Comparison of ENCODE assay signal across 13 cellular contexts in genomic region chr1:171913385-171913784, GRCh38.
DNase-seq lines count a peak whose midpoint lies in the region; ATAC-seq, FAIRE-seq and TF ChIP-seq lines count a peak whose summit lies in the region.
"Had no signal": no experiment of that assay in that cellular context is flagged by ENCODE, and none has a peak within 500 bp of the region (broad histone marks: within the 10 kb centered on the region; RNA-seq: fewer than 3 reads in every experiment).

No MANE protein-coding gene starts in this region.

- intact Hi-C loops in Right ventricle myocardium inferior (cut with DNase I), result no loop called here

- no peaks in the 10 kb centered on the region for H3K27me3 ChIP-seq in right atrium auricular region
- H3K27me3 ChIP-seq in effector memory CD4-positive, alpha-beta T cell (replicated peaks; ENCODE audit: control insufficient read depth, insufficient read depth, low read length, poor library complexity, severe bottlenecking), result no peaks in the 10 kb centered on the region

- ATAC-seq in Right ventricle myocardium inferior, result peak; percentile 50
- ATAC-seq in GM18502 (IDR thresholded peaks at IDR 0.05; ENCODE audit: poor library complexity, unreplicated experiment), result no peak

- TF ChIP-seq CTCF in right atrium auricular region (IDR thresholded peaks at IDR 0.05), result no peak

- DNase-seq in Right ventricle myocardium inferior (ENCODE audit: missing footprints) (no peak), right atrium auricular region (ENCODE audit: low spot score) (no peak), caudate nucleus (lab: John Stamatoyannopoulos, UW) (peak in 15 of 61 donors; percentile 3 to 61 (median 22)), kidney tubule cell (ENCODE audit: low spot score) (peak; percentile 77), urothelium cell line (ENCODE audit: low spot score) (peak; percentile 54), retina (no peak)
- no peak for DNase-seq in effector memory CD4-positive, alpha-beta T cell
- DNase-seq: activated T-cell treated with anti-CD3 and anti-CD28 coated beads for 4 hours; effector CD8-positive, alpha-beta T cell; NCI-H2029; stimulated activated CD4-positive, alpha-beta T cell treated with anti-CD3 and anti-CD28 coated beads, Interleukin-4, amount 100 ng/mL, for 24 hours had no signal

- H3K9me3 ChIP-seq in right atrium auricular region, result no peaks in the 10 kb centered on the region
- no peaks in the 10 kb centered on the region for H3K9me3 ChIP-seq in effector memory CD4-positive, alpha-beta T cell (ENCODE audit: control insufficient read depth, low read length)

- peaks cover 0 to 10% of the 10 kb centered on the region in 2 donors for H3K4me1 ChIP-seq in right atrium auricular region
- no peaks in the 10 kb centered on the region for H3K4me1 ChIP-seq in effector memory CD4-positive, alpha-beta T cell (ENCODE audit: control insufficient read depth, insufficient read depth, low read length, poor library complexity, severe bottlenecking)

- no peak for FAIRE-seq in urothelium cell line (lab: Jason Lieb, UNC)
- FAIRE-seq: GM12892 had no signal

- no peak overlapping the region for H3K4me3 ChIP-seq in right atrium auricular region
- H3K4me3 ChIP-seq in effector memory CD4-positive, alpha-beta T cell (ENCODE audit: insufficient read depth, low read depth, low read length, poor library complexity, severe bottlenecking), result no peak overlapping the region

- no peaks in the 10 kb centered on the region for H3K36me3 ChIP-seq in right atrium auricular region
- H3K36me3 ChIP-seq in effector memory CD4-positive, alpha-beta T cell (ENCODE audit: control insufficient read depth, insufficient read depth, low read length), result no peaks in the 10 kb centered on the region

- H3K27ac ChIP-seq in right atrium auricular region (no peak overlapping the region), caudate nucleus (ENCODE audit: low read depth, low read length) (peak overlapping the region; percentile 63)
- H3K27ac ChIP-seq in effector memory CD4-positive, alpha-beta T cell (ENCODE audit: insufficient read depth, low read length, poor library complexity, severe bottlenecking), result no peak overlapping the region

Comparison
In these comparisons a context has a peak if more than half of its experiments do, and no peak if none do; other contexts are left out.
1. DNase-seq: peak in kidney tubule cell (single experiment) and urothelium cell line (single experiment); none in Right ventricle myocardium inferior (single experiment), right atrium auricular region (single experiment), effector memory CD4-positive, alpha-beta T cell (0 of 3) and retina (single experiment).